28 cellular contexts compared by ENCODE assay signal in genomic region chr2:156019341-156019740, GRCh38.
"Had no signal": no experiment of that assay in that cellular context is flagged by ENCODE, and none has a peak within 500 bp of the region (broad histone marks: within the 10 kb centered on the region; RNA-seq: fewer than 3 reads in every experiment).

No MANE protein-coding gene starts in this region.

- H3K27ac ChIP-seq: neural progenitor cell, ovary, parathyroid adenoma, psoas muscle, skin epidermis, spleen, suprapubic skin, testis, tibial artery, transverse colon, upper lobe of right lung, uterus had no signal

- H2AFZ ChIP-seq: neural progenitor cell, parathyroid adenoma had no signal

- ATAC-seq: natural killer cell; psoas muscle; right cardiac atrium; sciatic nerve; stimulated activated memory B cell treated with anti-CD40 and anti-IgM and Interleukin-4, amounts not matched to agents 10 μg/mL and 1 μg/mL and 100 μg/mL, for 72 hours; stimulated activated naive CD8-positive, alpha-beta T cell treated with anti-CD3 and anti-CD28 coated beads, Interleukin-15, amount 100 ng/mL, for 72 hours; stimulated activated naive CD8-positive, alpha-beta T cell treated with anti-CD3 and anti-CD28 coated beads, Interleukin-15, Interleukin-2, amounts not matched to agents 100 U/mL and 50 U/mL, for 24 hours; upper lobe of right lung had no signal

- H3K79me2 ChIP-seq: parathyroid adenoma had no signal

- H3K4me2 ChIP-seq: neural progenitor cell, smooth muscle cell had no signal

- H3K9ac ChIP-seq: neural progenitor cell, parathyroid adenoma had no signal

- H3K9me3 ChIP-seq: ovary, psoas muscle, spleen, suprapubic skin, testis, tibial artery, transverse colon, upper lobe of right lung, uterus had no signal

- H3K36me3 ChIP-seq: neural progenitor cell, ovary, spleen, suprapubic skin, tibial artery, transverse colon, upper lobe of right lung, uterus had no signal

- H3K4me3 ChIP-seq: neural progenitor cell, ovary, psoas muscle, skin epidermis, smooth muscle cell, spleen, suprapubic skin, testis, tibial artery, transverse colon, upper lobe of right lung, uterus had no signal

- DNase-seq: natural killer cell; occipital lobe; ovary; posterior cingulate gyrus; psoas muscle; right cardiac atrium; spleen; stimulated activated CD4-positive, alpha-beta T cell treated with anti-CD3 and anti-CD28 coated beads, Interleukin-12 subunit alpha, Interleukin-12 subunit beta, amount 100 ng/mL, for 4 hours; stimulated activated CD4-positive, alpha-beta T cell treated with anti-CD3 and anti-CD28 coated beads, Interleukin-1b, Interleukin-23, amount 100 ng/mL, for 48 hours; stimulated activated CD4-positive, alpha-beta T cell treated with anti-CD3 and anti-CD28 coated beads, Interleukin-4, amount 100 ng/mL, for 1 hour; stimulated activated CD4-positive, alpha-beta T cell treated with anti-CD3 and anti-CD28 coated beads, Interleukin-4, amount 100 ng/mL, for 4 hours; stimulated activated CD8-positive, alpha-beta memory T cell treated with anti-CD3 and anti-CD28 coated beads, Interleukin-4, amount 100 ng/mL, for 48 hours; stimulated activated naive CD4-positive, alpha-beta T cell; stimulated activated naive CD8-positive, alpha-beta T cell treated with anti-CD3 and anti-CD28 coated beads, Interleukin-15, amount 100 ng/mL, for 72 hours; stimulated activated naive CD8-positive, alpha-beta T cell treated with anti-CD3 and anti-CD28 coated beads, Interleukin-15, Interleukin-2, amounts not matched to agents 100 U/mL and 50 U/mL, for 24 hours; substantia nigra; testis; tibial artery; transverse colon; upper lobe of right lung; uterus had no signal

- H3K4me1 ChIP-seq: parathyroid adenoma, psoas muscle, spleen, suprapubic skin, testis, tibial artery, upper lobe of right lung, uterus had no signal

- H3K27me3 ChIP-seq: neural progenitor cell, ovary, spleen, suprapubic skin, testis, tibial artery, transverse colon, upper lobe of right lung, uterus had no signal
